ENCODE assay signal across 1 cellular context in genomic region chr3:127762077-127762786, GRCh38.
TF ChIP-seq lines count a peak whose summit lies in the region.

No MANE protein-coding gene starts in this region.

TF ChIP-seq in GM12878, 131 proteins besides CTCF, POLR2A, EP300 and RAD21 (continued from another document and continues in another):
- TF ChIP-seq RAD51 (IDR thresholded peaks at IDR 0.05) (peak; percentile 83), BCL3 (IDR thresholded peaks at IDR 0.05; ENCODE audit: borderline replicate concordance, insufficient read depth, low read depth, low read length, poor library complexity, severe bottlenecking) (no peak), KDM1A (IDR thresholded peaks at IDR 0.05; ENCODE audit: borderline replicate concordance) (no peak), IRF5 (IDR thresholded peaks at IDR 0.05; ENCODE audit: borderline replicate concordance) (no peak), ZNF24 (IDR thresholded peaks at IDR 0.05) (0 out of 2 replicates have a peak, but pooled peaks have one; percentile 19), HDGF (IDR thresholded peaks at IDR 0.05) (0 out of 2 replicates have a peak, but pooled peaks have one; percentile 25), IKZF2 (IDR thresholded peaks at IDR 0.05) (peak in 1 of 2 experiments; percentile 15; a peak in 1 of 4 replicates), ZBTB4 (CRISPR knock-in tag; IDR thresholded peaks at IDR 0.05) (no peak), MEF2A (IDR thresholded peaks at IDR 0.05; ENCODE audit: insufficient read depth, low read depth, low read length) (peak; percentile 67), DPF2 (IDR thresholded peaks at IDR 0.05) (peak; percentile 58), IRF4 (IDR thresholded peaks at IDR 0.05; ENCODE audit: low read depth, low read length) (peak; percentile 96), JUND (IDR thresholded peaks at IDR 0.05; ENCODE audit: low read depth, low read length) (peak; percentile 46; the same call in 1 of the 2 replicates), ETV6 (conservative IDR thresholded peaks at IDR 0.05 in 1 of 2, IDR thresholded peaks at IDR 0.05 in 1 of 2; ENCODE audit: borderline replicate concordance in 1 of 2, low read depth in 1 of 2) (peak in 1 of 2 experiments; percentile 65; a peak in 2 of 4 replicates), POU2F2 (IDR thresholded peaks at IDR 0.05; ENCODE audit: borderline replicate concordance, low read depth, low read length) (peak; percentile 41; the same call in 1 of the 3 replicates), USF1 (IDR thresholded peaks at IDR 0.05; ENCODE audit: borderline replicate concordance, extremely low read length, insufficient read depth, low read depth, low read length) (peak; percentile 40), CBFB (IDR thresholded peaks at IDR 0.05; ENCODE audit: low read depth) (no peak), BHLHE40 (IDR thresholded peaks at IDR 0.05; ENCODE audit: borderline replicate concordance in 1 of 2, low read depth in 2 of 2, low read length in 1 of 2) (peak; percentile 50 to 71; a peak in 3 of 4 replicates), ASH2L (IDR thresholded peaks at IDR 0.05; ENCODE audit: borderline replicate concordance, low read depth) (peak; percentile 46; the same call in 1 of the 2 replicates), CHD1 (IDR thresholded peaks at IDR 0.05; ENCODE audit: low read depth, low read length) (no peak), SUPT20H (IDR thresholded peaks at IDR 0.05; ENCODE audit: borderline replicate concordance, control insufficient read depth, low read depth, low read length) (no peak), BCL11A (IDR thresholded peaks at IDR 0.05; ENCODE audit: low read depth, low read length) (peak; percentile 77), YY1 (IDR thresholded peaks at IDR 0.05; ENCODE audit: low read depth, low read length) (peak; percentile 10; the same call in 1 of the 2 replicates), PBX3 (IDR thresholded peaks at IDR 0.05; ENCODE audit: insufficient replicate concordance, low read depth, low read length) (no peak), ZNF687 (IDR thresholded peaks at IDR 0.05) (peak; percentile 90), SMAD1 (IDR thresholded peaks at IDR 0.05; ENCODE audit: low read depth, partially characterized antibody) (no peak), MXI1 (IDR thresholded peaks at IDR 0.05; ENCODE audit: low read depth, low read length) (0 out of 2 replicates have a peak, but pooled peaks have one; percentile 41), EED (IDR thresholded peaks at IDR 0.05; ENCODE audit: low read depth) (peak; percentile 45; the same call in 1 of the 2 replicates), JUNB (IDR thresholded peaks at IDR 0.05) (peak; percentile 91), POLR2AphosphoS2 (IDR thresholded peaks at IDR 0.05; ENCODE audit: low read depth, low read length) (no peak), TCF3 (IDR thresholded peaks at IDR 0.05; ENCODE audit: borderline replicate concordance, insufficient read depth, low read depth, low read length) (peak; percentile 85; the same call in 1 of the 2 replicates), STAT1 (conservative IDR thresholded peaks at IDR 0.05) (no peak), CHD2 (IDR thresholded peaks at IDR 0.05; ENCODE audit: borderline replicate concordance, low read depth, low read length) (peak; percentile 21; the same call in 1 of the 2 replicates), PAX5 (IDR thresholded peaks at IDR 0.05; ENCODE audit: borderline replicate concordance, low read depth, low read length) (0 out of 2 replicates have a peak, but pooled peaks have one; percentile 10), POLR2AphosphoS5 (IDR thresholded peaks at IDR 0.05; ENCODE audit: low read length) (peak; percentile 52), TAF1 (IDR thresholded peaks at IDR 0.05; ENCODE audit: borderline replicate concordance, low read depth, low read length) (peak; percentile 38; the same call in 1 of the 2 replicates), HDAC6 (IDR thresholded peaks at IDR 0.05; ENCODE audit: unreplicated experiment) (no peak), CHD4 (IDR thresholded peaks at IDR 0.05) (no peak), ZNF207 (IDR thresholded peaks at IDR 0.05; ENCODE audit: borderline replicate concordance) (0 out of 2 replicates have a peak, but pooled peaks have one; percentile 30)
- TF ChIP-seq, protein P1, sequence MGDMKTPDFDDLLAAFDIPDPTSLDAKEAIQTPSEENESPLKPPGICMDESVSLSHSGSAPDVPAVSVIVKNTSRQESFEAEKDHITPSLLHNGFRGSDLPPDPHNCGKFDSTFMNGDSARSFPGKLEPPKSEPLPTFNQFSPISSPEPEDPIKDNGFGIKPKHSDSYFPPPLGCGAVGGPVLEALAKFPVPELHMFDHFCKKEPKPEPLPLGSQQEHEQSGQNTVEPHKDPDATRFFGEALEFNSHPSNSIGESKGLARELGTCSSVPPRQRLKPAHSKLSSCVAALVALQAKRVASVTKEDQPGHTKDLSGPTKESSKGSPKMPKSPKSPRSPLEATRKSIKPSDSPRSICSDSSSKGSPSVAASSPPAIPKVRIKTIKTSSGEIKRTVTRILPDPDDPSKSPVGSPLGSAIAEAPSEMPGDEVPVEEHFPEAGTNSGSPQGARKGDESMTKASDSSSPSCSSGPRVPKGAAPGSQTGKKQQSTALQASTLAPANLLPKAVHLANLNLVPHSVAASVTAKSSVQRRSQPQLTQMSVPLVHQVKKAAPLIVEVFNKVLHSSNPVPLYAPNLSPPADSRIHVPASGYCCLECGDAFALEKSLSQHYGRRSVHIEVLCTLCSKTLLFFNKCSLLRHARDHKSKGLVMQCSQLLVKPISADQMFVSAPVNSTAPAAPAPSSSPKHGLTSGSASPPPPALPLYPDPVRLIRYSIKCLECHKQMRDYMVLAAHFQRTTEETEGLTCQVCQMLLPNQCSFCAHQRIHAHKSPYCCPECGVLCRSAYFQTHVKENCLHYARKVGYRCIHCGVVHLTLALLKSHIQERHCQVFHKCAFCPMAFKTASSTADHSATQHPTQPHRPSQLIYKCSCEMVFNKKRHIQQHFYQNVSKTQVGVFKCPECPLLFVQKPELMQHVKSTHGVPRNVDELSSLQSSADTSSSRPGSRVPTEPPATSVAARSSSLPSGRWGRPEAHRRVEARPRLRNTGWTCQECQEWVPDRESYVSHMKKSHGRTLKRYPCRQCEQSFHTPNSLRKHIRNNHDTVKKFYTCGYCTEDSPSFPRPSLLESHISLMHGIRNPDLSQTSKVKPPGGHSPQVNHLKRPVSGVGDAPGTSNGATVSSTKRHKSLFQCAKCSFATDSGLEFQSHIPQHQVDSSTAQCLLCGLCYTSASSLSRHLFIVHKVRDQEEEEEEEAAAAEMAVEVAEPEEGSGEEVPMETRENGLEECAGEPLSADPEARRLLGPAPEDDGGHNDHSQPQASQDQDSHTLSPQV (IDR thresholded peaks at IDR 0.05): peak; percentile 68; the same call in 1 of the 2 replicates
- TF ChIP-seq, protein P2, sequence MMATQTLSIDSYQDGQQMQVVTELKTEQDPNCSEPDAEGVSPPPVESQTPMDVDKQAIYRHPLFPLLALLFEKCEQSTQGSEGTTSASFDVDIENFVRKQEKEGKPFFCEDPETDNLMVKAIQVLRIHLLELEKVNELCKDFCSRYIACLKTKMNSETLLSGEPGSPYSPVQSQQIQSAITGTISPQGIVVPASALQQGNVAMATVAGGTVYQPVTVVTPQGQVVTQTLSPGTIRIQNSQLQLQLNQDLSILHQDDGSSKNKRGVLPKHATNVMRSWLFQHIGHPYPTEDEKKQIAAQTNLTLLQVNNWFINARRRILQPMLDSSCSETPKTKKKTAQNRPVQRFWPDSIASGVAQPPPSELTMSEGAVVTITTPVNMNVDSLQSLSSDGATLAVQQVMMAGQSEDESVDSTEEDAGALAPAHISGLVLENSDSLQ (IDR thresholded peaks at IDR 0.05): peak; percentile 42; the same call in 1 of the 2 replicates
- TF ChIP-seq, protein P3, sequence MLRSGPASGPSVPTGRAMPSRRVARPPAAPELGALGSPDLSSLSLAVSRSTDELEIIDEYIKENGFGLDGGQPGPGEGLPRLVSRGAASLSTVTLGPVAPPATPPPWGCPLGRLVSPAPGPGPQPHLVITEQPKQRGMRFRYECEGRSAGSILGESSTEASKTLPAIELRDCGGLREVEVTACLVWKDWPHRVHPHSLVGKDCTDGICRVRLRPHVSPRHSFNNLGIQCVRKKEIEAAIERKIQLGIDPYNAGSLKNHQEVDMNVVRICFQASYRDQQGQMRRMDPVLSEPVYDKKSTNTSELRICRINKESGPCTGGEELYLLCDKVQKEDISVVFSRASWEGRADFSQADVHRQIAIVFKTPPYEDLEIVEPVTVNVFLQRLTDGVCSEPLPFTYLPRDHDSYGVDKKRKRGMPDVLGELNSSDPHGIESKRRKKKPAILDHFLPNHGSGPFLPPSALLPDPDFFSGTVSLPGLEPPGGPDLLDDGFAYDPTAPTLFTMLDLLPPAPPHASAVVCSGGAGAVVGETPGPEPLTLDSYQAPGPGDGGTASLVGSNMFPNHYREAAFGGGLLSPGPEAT (IDR thresholded peaks at IDR 0.05; ENCODE audit: low read depth): peak; percentile 57; the same call in 1 of the 2 replicates
